Comparison of ENCODE assay signal across 32 cellular contexts in the genomic region with DNA sequence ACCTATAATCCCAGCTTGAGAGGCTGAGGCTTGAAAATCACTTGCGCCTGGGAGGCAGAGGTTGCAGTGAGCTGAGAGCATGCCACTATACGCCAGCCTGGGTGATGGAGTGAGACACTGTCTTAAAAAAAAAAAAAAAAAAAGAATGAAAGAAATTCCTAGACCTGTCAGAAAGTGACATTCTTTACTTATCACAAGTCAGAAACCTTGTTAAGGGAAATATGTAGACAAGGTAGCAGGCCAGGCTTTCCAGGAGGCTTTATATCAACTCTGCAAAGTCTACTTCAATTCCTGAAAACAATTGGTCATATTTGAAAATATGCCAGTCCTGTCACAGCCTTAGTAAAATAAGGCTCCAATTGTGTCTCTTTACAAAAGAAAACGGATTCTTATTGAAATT. TPM values are rescaled to one million over a fixed set of nuclear protein-coding genes. Genes with fewer than 3 reads are reported as not detected.
"Had no signal": no experiment of that assay in that cellular context is flagged by ENCODE, and none has a peak within 500 bp of the region (broad histone marks: within the 10 kb centered on the region; RNA-seq: fewer than 3 reads in every experiment).

No MANE protein-coding gene starts in this region.

- DNase-seq: activated effector memory CD4-positive, alpha-beta T cell treated with anti-CD3 and anti-CD28 coated beads, Interleukin-2, amount 50 U/mL, for 16 hours; activated effector memory CD4-positive, alpha-beta T cell treated with Interleukin-2 at 50 U/mL for 16 hours; activated gamma-delta T cell; activated gamma-delta T cell treated with Interleukin-2 at 50 U/mL for 16 hours; activated naive CD4-positive, alpha-beta T cell; activated naive CD4-positive, alpha-beta T cell treated with anti-CD3 and anti-CD28 coated beads for 36 hours; activated naive CD4-positive, alpha-beta T cell treated with anti-CD3 and anti-CD28 coated beads, Interleukin-2, amount 10 ng/mL, durations not matched to agents 7 days and 5 days; activated naive CD4-positive, alpha-beta T cell treated with anti-CD3 and anti-CD28 coated beads, Interleukin-2, amount 50 U/mL, for 16 hours; activated naive CD4-positive, alpha-beta T cell treated with Interleukin-2 at 50 U/mL for 16 hours; activated naive CD8-positive, alpha-beta T cell treated with anti-CD3 and anti-CD28 coated beads for 36 hours; activated naive CD8-positive, alpha-beta T cell treated with anti-CD3 and anti-CD28 coated beads, Interleukin-2, amount 10 ng/mL, durations not matched to agents 7 days and 5 days; activated naive CD8-positive, alpha-beta T cell treated with anti-CD3 and anti-CD28 coated beads, Interleukin-2, amount 50 U/mL, for 24 hours; activated T-cell treated with anti-CD3 and anti-CD28 coated beads, Interleukin-2, amount 50 U/mL, for 1 hour; activated T-cell treated with anti-CD3 and anti-CD28 coated beads, Interleukin-2, amount 50 U/mL, for 24 hours; activated T-cell treated with anti-CD3 and anti-CD28 coated beads, Interleukin-2, amount 50 U/mL, for 4 hours; activated T-cell treated with anti-CD3 and anti-CD28 coated beads, Interleukin-2, amount 50 U/mL, for 48 hours; activated T-cell treated with anti-CD3 and anti-CD28 coated beads, Interleukin-2, amount 50 U/mL, for 72 hours; amniotic stem cell; amygdala; anterior cingulate cortex; body of pancreas; brain microvascular endothelial cell; caudate nucleus; central memory CD4-positive, alpha-beta T cell; cerebellar nuclear complex had no signal

- H3K9me3 ChIP-seq: adrenal gland, body of pancreas had no signal

- H3K36me3 ChIP-seq: adrenal gland, brain microvascular endothelial cell, breast epithelium, cardiac muscle cell had no signal

- H3K27me3 ChIP-seq: adrenal gland, body of pancreas, brain microvascular endothelial cell, breast epithelium, cardiac muscle cell had no signal

- H3K4me3 ChIP-seq: adrenal gland, body of pancreas, breast epithelium, cardiac muscle cell had no signal

- H3K4me1 ChIP-seq: adrenal gland, body of pancreas, breast epithelium had no signal

- H3K27ac ChIP-seq: adrenal gland, body of pancreas, brain microvascular endothelial cell, breast epithelium, cardiac muscle cell had no signal

- ATAC-seq: activated naive CD4-positive, alpha-beta T cell treated with anti-CD3 and anti-CD28 coated beads, Interleukin-2, amount 50 U/mL, for 72 hours; activated naive CD8-positive, alpha-beta T cell treated with anti-CD3 and anti-CD28 coated beads, Interleukin-2, amount 50 U/mL, for 24 hours; activated T-cell treated with anti-CD3 and anti-CD28 coated beads, Interleukin-2, amount 50 U/mL, for 4 hours; activated T-cell treated with anti-CD3 and anti-CD28 coated beads, Interleukin-2, amount 50 U/mL, for 72 hours; activated T-helper 17 cell treated with anti-CD3 and anti-CD28 coated beads, Interleukin-2, amount 50 U/mL, for 72 hours; body of pancreas had no signal

RNA-seq across cellular contexts. Expression of gene MMP19, which starts 19.1 kb away (rescaled TPM):
- total RNA-seq: activated naive CD8-positive, alpha-beta T cell treated with anti-CD3 and anti-CD28 coated beads for 36 hours; activated T-cell treated with anti-CD3 and anti-CD28 coated beads, Interleukin-2, amount 50 U/mL, for 4 hours; activated T-helper 1 cell treated with anti-CD3 and anti-CD28 coated beads, Interleukin-12 subunit alpha, Interleukin-12 subunit beta, Interleukin-2, Interleukin-4 antibody, amounts not matched to agents 30 ng/mL and 10 ng/mL and 1 ng/mL, durations not matched to agents 14 hours and 24 hours and 36 hours; activated T-helper 17 cell treated with anti-CD3 and anti-CD28 coated beads, Interleukin-2, amount 50 U/mL, for 72 hours; activated T-helper 2 cell treated with anti-CD3 and anti-CD28 coated beads, Interferon-gamma antibody, Interleukin-2, Interleukin-4, amounts not matched to agents 10 μg/mL and 5 μg/mL and 100 μg/mL, durations not matched to agents 14 hours and 24 hours and 36 hours; cardiac muscle cell had no signal
